In the genomic region with DNA sequence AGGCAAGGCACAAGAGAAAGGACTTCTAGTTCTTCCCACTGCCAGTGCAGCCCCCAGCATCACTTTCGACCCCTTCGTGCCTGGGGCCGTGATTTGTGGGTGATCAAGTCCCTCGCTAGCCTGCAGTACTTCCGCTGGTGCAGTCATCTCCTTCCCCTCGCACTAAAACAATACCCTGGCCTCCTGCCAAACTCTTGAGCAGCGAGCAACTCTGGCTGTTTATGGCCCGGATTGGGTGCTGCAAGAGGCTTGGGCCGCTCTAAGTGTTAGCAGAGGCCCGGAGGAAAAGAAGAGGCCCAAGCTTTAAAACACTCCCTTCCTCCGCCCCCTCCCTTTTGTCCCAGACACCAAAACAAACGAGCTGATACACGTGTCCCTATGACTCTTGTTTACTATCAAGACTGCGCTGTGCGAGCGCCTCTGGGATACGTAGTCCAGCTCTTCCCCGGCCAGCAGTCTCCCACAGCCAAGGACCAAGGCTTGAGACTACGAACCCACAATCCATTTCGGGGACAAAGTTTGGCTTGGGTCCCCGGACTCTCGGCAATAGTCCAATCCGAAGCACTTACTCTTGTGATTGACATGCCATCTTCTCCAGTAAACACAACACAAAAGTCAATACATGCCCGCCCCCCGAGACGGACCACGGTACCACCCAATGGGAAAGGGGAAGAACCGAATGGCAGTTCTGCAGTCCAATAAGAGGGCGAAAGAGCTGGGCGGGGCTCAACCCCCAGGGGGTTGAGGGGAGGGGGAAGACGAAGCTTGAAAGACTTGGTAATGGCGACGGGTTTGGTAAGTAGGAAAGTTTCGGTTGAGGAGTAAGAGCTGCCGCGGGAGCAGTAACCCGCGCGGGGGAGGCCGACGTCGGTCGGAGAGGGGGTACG, we compare ENCODE assay signal across 8 cellular contexts. TPM values are rescaled to one million over a fixed set of nuclear protein-coding genes. Genes with fewer than 3 reads are reported as not detected.
A peak's percentile ranks its signal among the peaks of the same experiment; 100 is the strongest.
DNase-seq lines count a peak whose midpoint lies in the region; ATAC-seq and TF ChIP-seq lines count a peak whose summit lies in the region.

A gene with protein sequence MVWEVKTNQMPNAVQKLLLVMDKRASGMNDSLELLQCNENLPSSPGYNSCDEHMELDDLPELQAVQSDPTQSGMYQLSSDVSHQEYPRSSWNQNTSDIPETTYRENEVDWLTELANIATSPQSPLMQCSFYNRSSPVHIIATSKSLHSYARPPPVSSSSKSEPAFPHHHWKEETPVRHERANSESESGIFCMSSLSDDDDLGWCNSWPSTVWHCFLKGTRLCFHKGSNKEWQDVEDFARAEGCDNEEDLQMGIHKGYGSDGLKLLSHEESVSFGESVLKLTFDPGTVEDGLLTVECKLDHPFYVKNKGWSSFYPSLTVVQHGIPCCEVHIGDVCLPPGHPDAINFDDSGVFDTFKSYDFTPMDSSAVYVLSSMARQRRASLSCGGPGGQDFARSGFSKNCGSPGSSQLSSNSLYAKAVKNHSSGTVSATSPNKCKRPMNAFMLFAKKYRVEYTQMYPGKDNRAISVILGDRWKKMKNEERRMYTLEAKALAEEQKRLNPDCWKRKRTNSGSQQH (plus strand): TSS at position 771 of the 887 bp plus-strand sequence. CDS start 10,891 bp downstream, outside the sequence.

- peak within 1 kb of the TSS; percentile 98 for H3K4me3 Mint-ChIP-seq in activated naive CD8-positive, alpha-beta T cell treated with anti-CD3 and anti-CD28 coated beads, Interleukin-2, amount 50 U/mL, for 24 hours

- no peaks in the 10 kb centered on the region for H3K9me3 ChIP-seq in ovary
- no peaks in the 10 kb centered on the region for H3K9me3 ChIP-seq in thyroid gland

- H3K9me3 Mint-ChIP-seq in activated naive CD8-positive, alpha-beta T cell treated with anti-CD3 and anti-CD28 coated beads, Interleukin-2, amount 50 U/mL, for 24 hours = no peaks in the 10 kb centered on the region

- 0% methylated on average over 44 of the region's 44 CpGs for WGBS in ovary, 3 donors
- WGBS in thyroid gland, 2 donors = 1% methylated on average over 39 to 44 of the region's 44 CpGs

- H3K4me1 ChIP-seq in ovary (ENCODE audit: insufficient read depth) (peaks cover 8% of the 10 kb centered on the region), thyroid gland (peaks cover 23 to 27% of the 10 kb centered on the region in 2 donors)

- peaks cover 2% of the 10 kb centered on the region for H3K36me3 Mint-ChIP-seq in activated naive CD8-positive, alpha-beta T cell treated with anti-CD3 and anti-CD28 coated beads, Interleukin-2, amount 50 U/mL, for 24 hours (ENCODE audit: low read depth)

- H3K36me3 ChIP-seq in ovary = no peaks in the 10 kb centered on the region
- H3K36me3 ChIP-seq in thyroid gland = no peaks in the 10 kb centered on the region

- H3K4me1 Mint-ChIP-seq in activated naive CD8-positive, alpha-beta T cell treated with anti-CD3 and anti-CD28 coated beads, Interleukin-2, amount 50 U/mL, for 24 hours = peaks cover 51% of the 10 kb centered on the region

- DNase-seq in GM12865 (ENCODE audit: low read depth) (peak; percentile 99), NCI-H1417 treated with DMSO at 0.1 percent for 48 hours (lab: John Stamatoyannopoulos, UW) (peak; percentile 100), SW480 (ENCODE audit: low spot score) (peak; percentile 100), Right ventricle myocardium inferior (ENCODE audit: missing footprints) (peak; percentile 98), ovary (peak; percentile 99 to 100 (median 100)), thyroid gland (peak; percentile 99 to 100)
- peak; percentile 95 for DNase-seq in activated naive CD8-positive, alpha-beta T cell treated with anti-CD3 and anti-CD28 coated beads, Interleukin-2, amount 50 U/mL, for 24 hours

- H3K27me3 ChIP-seq in ovary = no peaks in the 10 kb centered on the region
- H3K27me3 ChIP-seq in thyroid gland = no peaks in the 10 kb centered on the region

- ATAC-seq in HG02763 (IDR thresholded peaks at IDR 0.05; ENCODE audit: unreplicated experiment) (peak; percentile 87), Right ventricle myocardium inferior (peak; percentile 95)
- ATAC-seq in activated naive CD8-positive, alpha-beta T cell treated with anti-CD3 and anti-CD28 coated beads, Interleukin-2, amount 50 U/mL, for 24 hours = peak; percentile 90

- H3K27ac ChIP-seq in ovary (peak within 1 kb of the TSS; percentile 98 to 99), thyroid gland (peak within 1 kb of the TSS; percentile 98 to 100 (median 99))

- intact Hi-C loops in Right ventricle myocardium inferior (cut with DNase I) = loop anchor here (1.0 to 5.0 kb wide), 3 partner anchors 506 to 1096 kb away; a partner anchor contains a TSS
- intact Hi-C loops in ovary (cut with DNase I) = loop anchor here in 1 of 4 donors (5.0 kb wide), 1 partner anchor 1871 kb away; no protein-coding TSS in a partner anchor
- intact Hi-C loops in thyroid gland (cut with DNase I) = no loop called here

- peak within 1 kb of the TSS; percentile 99 for H3K27ac Mint-ChIP-seq in activated naive CD8-positive, alpha-beta T cell treated with anti-CD3 and anti-CD28 coated beads, Interleukin-2, amount 50 U/mL, for 24 hours

- peaks cover 6% of the 10 kb centered on the region for H3K27me3 Mint-ChIP-seq in activated naive CD8-positive, alpha-beta T cell treated with anti-CD3 and anti-CD28 coated beads, Interleukin-2, amount 50 U/mL, for 24 hours

- peak; percentile 72 for TF ChIP-seq POLR2A in ovary (IDR thresholded peaks at IDR 0.05)
- TF ChIP-seq POLR2A in thyroid gland (IDR thresholded peaks at IDR 0.05) = peak; percentile 55 to 84

- H3K4me3 ChIP-seq in GM12865 (ENCODE audit: low read depth, low read length) (peak within 1 kb of the TSS; percentile 96), ovary (peak within 1 kb of the TSS; percentile 99), thyroid gland (replicated peaks in 1 of 3) (peak within 1 kb of the TSS; percentile 83 to 96 (median 83))

- TF ChIP-seq EP300 in ovary (IDR thresholded peaks at IDR 0.05) = no peak

- TF ChIP-seq CTCF in GM12865 (IDR thresholded peaks at IDR 0.05; ENCODE audit: insufficient read depth, low read depth, low read length, missing control alignments) (no peak), ovary (IDR thresholded peaks at IDR 0.05) (no peak), thyroid gland (IDR thresholded peaks at IDR 0.05) (no peak)

RNA-seq across cellular contexts. Expression of the gene that starts here (rescaled TPM):
- 65.8 TPM for total RNA-seq in Right ventricle myocardium inferior
- 100 to 1,000 TPM in 2 of 7 donors, 10 to 100 TPM in 5; 31.8 to 121 (median 55.4) TPM for total RNA-seq in ovary
- 10 to 100 TPM; 77.4 to 86.3 TPM for polyA plus RNA-seq in ovary
- 100 to 1,000 TPM; 111 to 182 (median 154) TPM for total RNA-seq in thyroid gland

Comparison
In these comparisons a context has a peak if more than half of its experiments do, and no peak if none do; other contexts are left out.
1. Peak in every context shown above with its lines: DNase-seq, ATAC-seq, H3K4me3 ChIP-seq and H3K27ac ChIP-seq.